ENCODE assay signal across 9 cellular contexts in genomic region chr11:13955971-13956421, GRCh38. TPM values are rescaled to one million over a fixed set of nuclear protein-coding genes. Genes with fewer than 3 reads are reported as not detected.
DNase-seq lines count a peak whose midpoint lies in the region; ATAC-seq, FAIRE-seq and TF ChIP-seq lines count a peak whose summit lies in the region.
"Had no signal": no experiment of that assay in that cellular context is flagged by ENCODE, and none has a peak within 500 bp of the region (broad histone marks: within the 10 kb centered on the region; RNA-seq: fewer than 3 reads in every experiment).

No MANE protein-coding gene starts in this region.

- in situ Hi-C loops in brain microvascular endothelial cell (cut with HindIII; ENCODE audit: low pct_ligation_motif_present, low sequenced_read_pairs): no loop called here

- H3K9me3 Mint-ChIP-seq in T-cell: no peaks in the 10 kb centered on the region

- peak; percentile 97 for TF ChIP-seq CTCF in LNCaP clone FGC (IDR thresholded peaks at IDR 0.05; ENCODE audit: control insufficient read depth, extremely low read depth, insufficient read depth)
- TF ChIP-seq CTCF in brain microvascular endothelial cell (IDR thresholded peaks at IDR 0.05; ENCODE audit: low read depth, low read length, missing control alignments): peak; percentile 88

- H3K4me3 ChIP-seq in LNCaP clone FGC (ENCODE audit: low read depth, low read length) (no peak overlapping the region), brain microvascular endothelial cell (ENCODE audit: low read depth, low read length) (no peak overlapping the region)

- H3K36me3 ChIP-seq in brain microvascular endothelial cell (replicated peaks): no peaks in the 10 kb centered on the region

- H3K27me3 ChIP-seq in brain microvascular endothelial cell (replicated peaks): peaks cover 38% of the 10 kb centered on the region

- peaks cover 14 to 16% of the 10 kb centered on the region in 2 donors for H3K27me3 Mint-ChIP-seq in T-cell

- H3K4me1 Mint-ChIP-seq in T-cell: peaks cover 0 to 5% (median 3%) of the 10 kb centered on the region in 3 donors

- FAIRE-seq in islet of Langerhans (lab: Jason Lieb, UNC): peak; percentile 49
- FAIRE-seq: frontal cortex had no signal

- CTCF ChIA-PET in T-cell (lab: Charles Lee): interaction anchor here (0.6 to 3.9 kb wide), 17 partner anchors 13 to 951 kb away, joined by 3 to 34 read pairs (median 4); no protein-coding TSS in a partner anchor

- DNase-seq in SIG-M5 treated with dmso at 0.1 percent for 504 hours (lab: John Stamatoyannopoulos, UW; ENCODE audit: unreplicated experiment) (peak; percentile 36), SIG-M5 (lab: John Stamatoyannopoulos, UW) (no peak), LNCaP clone FGC (ENCODE audit: low read depth) (peak; percentile 48), T-cell (peak in 33 of 34 experiments; percentile 25 to 66 (median 49)), brain microvascular endothelial cell (peak; percentile 33)
- peak; percentile 35 for DNase-seq in stimulated activated CD4-positive, alpha-beta T cell treated with anti-CD3 and anti-CD28 coated beads, Interleukin-2, amount 100 ng/mL, for 4 hours (ENCODE audit: low read depth)

- no peak overlapping the region for H3K27ac Mint-ChIP-seq in T-cell

- H3K27ac ChIP-seq in brain microvascular endothelial cell: no peak overlapping the region

- no peak overlapping the region for H3K4me3 Mint-ChIP-seq in T-cell

- ATAC-seq in T-cell (replicated peaks in 1 of 4): peak; percentile 57 to 81 (median 72)
- no peak for ATAC-seq in HG03439 (IDR thresholded peaks at IDR 0.05; ENCODE audit: unreplicated experiment)

- H3K36me3 Mint-ChIP-seq in T-cell: no peaks in the 10 kb centered on the region

- POLR2A ChIA-PET in T-cell (lab: Charles Lee): interaction anchor here in 1 of 2 donors (0.6 kb wide), 1 partner anchor 191 kb away, joined by 6 read pairs; no protein-coding TSS in a partner anchor

RNA-seq across cellular contexts. Expression of gene SPON1, which starts 6.5 kb away (rescaled TPM):
- total RNA-seq in T-cell: 10 to 100 TPM in 3 of 5 donors, 1 to 10 TPM in 2; 1.0 to 38.2 (median 28.8) TPM
